In genomic region chr15:59292393-59292792, GRCh38 we compare ENCODE assay signal across 12 cellular contexts.
DNase-seq lines count a peak whose midpoint lies in the region; ATAC-seq and TF ChIP-seq lines count a peak whose summit lies in the region.
"Had no signal": no experiment of that assay in that cellular context is flagged by ENCODE, and none has a peak within 500 bp of the region (broad histone marks: within the 10 kb centered on the region; RNA-seq: fewer than 3 reads in every experiment).

No MANE protein-coding gene starts in this region.

- peak overlapping the region; percentile 6; the same call in 1 of the 2 replicates for H3K9ac ChIP-seq in HUES64 (ENCODE audit: low read depth, low read length)

- no peaks in the 10 kb centered on the region for H3K27me3 Mint-ChIP-seq in brain
- H3K27me3 Mint-ChIP-seq: naive thymus-derived CD8-positive, alpha-beta T cell had no signal

- TF ChIP-seq EP300 in sigmoid colon (IDR thresholded peaks at IDR 0.05): no peak

- peak overlapping the region; percentile 90 to 99 (median 97) for H3K27ac Mint-ChIP-seq in brain
- H3K27ac Mint-ChIP-seq: activated T-helper 1 cell treated with anti-CD3 and anti-CD28 coated beads, Interleukin-12 subunit alpha, Interleukin-12 subunit beta, Interleukin-2, Interleukin-4 antibody, amounts not matched to agents 30 ng/mL and 10 ng/mL and 1 ng/mL, durations not matched to agents 14 hours and 24 hours and 36 hours; naive thymus-derived CD8-positive, alpha-beta T cell had no signal

- H3K36me3 ChIP-seq in HUES64 (ENCODE audit: insufficient read depth, low read length) (no peaks in the 10 kb centered on the region), sigmoid colon (no peaks in the 10 kb centered on the region)

- H3K4me1 ChIP-seq in HUES64 (ENCODE audit: insufficient read depth, low read length) (peaks cover 43% of the 10 kb centered on the region), sigmoid colon (peaks cover 0 to 33% (median 28%) of the 10 kb centered on the region in 4 donors)

- TF ChIP-seq POLR2A in sigmoid colon (IDR thresholded peaks at IDR 0.05): no peak

- peak overlapping the region; percentile 47 for H3K27ac ChIP-seq in HUES64 (ENCODE audit: low read depth, low read length)
- peak overlapping the region in 3 of 4 donors; percentile 15 to 39 (median 29) for H3K27ac ChIP-seq in sigmoid colon

- no peaks in the 10 kb centered on the region for H3K27me3 ChIP-seq in HUES64 (ENCODE audit: insufficient read depth, low read length)
- no peaks in the 10 kb centered on the region for H3K27me3 ChIP-seq in sigmoid colon

- H3K4me1 Mint-ChIP-seq in brain: peaks cover 65% of the 10 kb centered on the region

- intact Hi-C loops in sigmoid colon (cut with DNase I): no loop called here

- H3K36me3 Mint-ChIP-seq in brain: no peaks in the 10 kb centered on the region
- H3K36me3 Mint-ChIP-seq: naive thymus-derived CD8-positive, alpha-beta T cell had no signal

- H3K9me3 Mint-ChIP-seq in brain: peaks cover 0 to 6% (median 0%) of the 10 kb centered on the region in 5 experiments
- H3K9me3 Mint-ChIP-seq: activated T-helper 1 cell treated with anti-CD3 and anti-CD28 coated beads, Interleukin-12 subunit alpha, Interleukin-12 subunit beta, Interleukin-2, Interleukin-4 antibody, amounts not matched to agents 30 ng/mL and 10 ng/mL and 1 ng/mL, durations not matched to agents 14 hours and 24 hours and 36 hours; naive thymus-derived CD8-positive, alpha-beta T cell had no signal

- peak overlapping the region; percentile 66 to 73 (median 69) for H3K4me3 Mint-ChIP-seq in brain
- H3K4me3 Mint-ChIP-seq: activated T-helper 1 cell treated with anti-CD3 and anti-CD28 coated beads, Interleukin-12 subunit alpha, Interleukin-12 subunit beta, Interleukin-2, Interleukin-4 antibody, amounts not matched to agents 30 ng/mL and 10 ng/mL and 1 ng/mL, durations not matched to agents 14 hours and 24 hours and 36 hours; naive thymus-derived CD8-positive, alpha-beta T cell had no signal

- DNase-seq in iris pigment epithelial cell (ENCODE audit: low read depth): peak; percentile 41
- DNase-seq in sigmoid colon: no peak
- no peak for DNase-seq in activated naive CD4-positive, alpha-beta T cell treated with Interleukin-2 at 50 U/mL for 16 hours
- DNase-seq in NCI-H2227 (lab: John Stamatoyannopoulos, UW; ENCODE audit: unreplicated experiment): no peak
- DNase-seq: KG1; naive thymus-derived CD8-positive, alpha-beta T cell; NCI-H774 had no signal

- H3K9me3 ChIP-seq in HUES64 (ENCODE audit: insufficient read depth, low read depth, low read length) (no peaks in the 10 kb centered on the region), sigmoid colon (no peaks in the 10 kb centered on the region)

- no peak for TF ChIP-seq CTCF in brain (conservative IDR thresholded peaks at IDR 0.05)
- no peak for TF ChIP-seq CTCF in sigmoid colon (IDR thresholded peaks at IDR 0.05)

- ATAC-seq in GM19467 (IDR thresholded peaks at IDR 0.05; ENCODE audit: unreplicated experiment) (no peak), GM19452 (IDR thresholded peaks at IDR 0.05; ENCODE audit: unreplicated experiment) (no peak)
- ATAC-seq: naive thymus-derived CD8-positive, alpha-beta T cell had no signal

- H3K4me3 ChIP-seq in HUES64 (ENCODE audit: low read length): 0 out of 2 replicates have a peak overlapping the region, but pooled peaks have one; percentile 6
- no peak overlapping the region for H3K4me3 ChIP-seq in sigmoid colon

- WGBS in HUES64: 89% methylated on average over 8 of the region's 8 CpGs
- WGBS in sigmoid colon, 2 donors: 88 to 91% methylated on average over 8 of the region's 8 CpGs
